ENCODE assay signal across 1 cellular context in genomic region chr18:51881394-51881793, GRCh38.
TF ChIP-seq lines count a peak whose summit lies in the region.

No MANE protein-coding gene starts in this region.

TF ChIP-seq in SK-N-SH, 30 proteins besides CTCF, POLR2A, EP300 and RAD21 (continued from another document):
- TF ChIP-seq, protein P1, sequence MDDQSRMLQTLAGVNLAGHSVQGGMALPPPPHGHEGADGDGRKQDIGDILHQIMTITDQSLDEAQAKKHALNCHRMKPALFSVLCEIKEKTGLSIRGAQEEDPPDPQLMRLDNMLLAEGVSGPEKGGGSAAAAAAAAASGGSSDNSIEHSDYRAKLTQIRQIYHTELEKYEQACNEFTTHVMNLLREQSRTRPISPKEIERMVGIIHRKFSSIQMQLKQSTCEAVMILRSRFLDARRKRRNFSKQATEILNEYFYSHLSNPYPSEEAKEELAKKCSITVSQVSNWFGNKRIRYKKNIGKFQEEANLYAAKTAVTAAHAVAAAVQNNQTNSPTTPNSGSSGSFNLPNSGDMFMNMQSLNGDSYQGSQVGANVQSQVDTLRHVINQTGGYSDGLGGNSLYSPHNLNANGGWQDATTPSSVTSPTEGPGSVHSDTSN (IDR thresholded peaks at IDR 0.05), result no peak
- TF ChIP-seq TCF12 (IDR thresholded peaks at IDR 0.05) (no peak), SIN3A (IDR thresholded peaks at IDR 0.05; ENCODE audit: borderline replicate concordance, low read depth, low read length) (no peak), FOXJ3 (CRISPR knock-in tag; IDR thresholded peaks at IDR 0.05) (0 out of 2 replicates have a peak, but pooled peaks have one; percentile 29), IRF3 (IDR thresholded peaks at IDR 0.05; ENCODE audit: low read depth, low read length) (no peak)
TF ChIP-seq in SK-N-SH: peak in this region for 3.
